ENCODE assay signal across 1 cellular context in the genomic region with DNA sequence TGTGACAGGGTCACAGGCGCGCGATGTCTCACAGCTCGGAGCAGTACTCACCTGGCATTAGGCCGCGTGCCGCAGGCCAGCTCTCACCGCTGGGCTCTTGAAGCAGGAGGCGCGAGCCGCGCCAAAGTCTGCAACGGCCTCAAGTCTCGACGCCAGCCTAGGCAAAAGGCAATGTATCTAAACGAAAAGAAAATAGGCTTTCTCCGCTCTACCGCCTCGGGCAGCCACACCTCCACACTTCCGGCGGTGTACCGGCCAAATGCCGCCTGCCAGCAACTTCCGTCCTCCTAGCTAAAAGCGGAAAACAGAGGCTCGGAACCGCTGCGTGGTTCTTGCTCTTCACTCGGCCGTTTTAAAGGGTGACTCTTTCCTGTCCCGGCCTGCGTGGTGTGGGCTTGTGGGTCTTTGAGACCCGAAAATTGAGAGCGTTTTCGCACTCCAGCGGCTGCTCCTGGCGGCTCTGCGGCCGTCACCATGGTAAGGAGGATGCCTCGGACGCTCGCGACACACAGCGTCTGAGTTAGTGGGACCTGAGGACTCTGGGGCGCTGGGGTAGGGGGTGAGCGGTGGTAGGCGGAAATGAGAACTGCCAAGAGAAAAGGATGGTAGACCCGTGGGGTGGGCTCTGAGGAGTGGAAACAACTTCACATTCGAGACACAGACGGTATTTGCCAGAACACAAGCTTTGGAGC.
TF ChIP-seq lines count a peak whose summit lies in the region.

A gene with protein sequence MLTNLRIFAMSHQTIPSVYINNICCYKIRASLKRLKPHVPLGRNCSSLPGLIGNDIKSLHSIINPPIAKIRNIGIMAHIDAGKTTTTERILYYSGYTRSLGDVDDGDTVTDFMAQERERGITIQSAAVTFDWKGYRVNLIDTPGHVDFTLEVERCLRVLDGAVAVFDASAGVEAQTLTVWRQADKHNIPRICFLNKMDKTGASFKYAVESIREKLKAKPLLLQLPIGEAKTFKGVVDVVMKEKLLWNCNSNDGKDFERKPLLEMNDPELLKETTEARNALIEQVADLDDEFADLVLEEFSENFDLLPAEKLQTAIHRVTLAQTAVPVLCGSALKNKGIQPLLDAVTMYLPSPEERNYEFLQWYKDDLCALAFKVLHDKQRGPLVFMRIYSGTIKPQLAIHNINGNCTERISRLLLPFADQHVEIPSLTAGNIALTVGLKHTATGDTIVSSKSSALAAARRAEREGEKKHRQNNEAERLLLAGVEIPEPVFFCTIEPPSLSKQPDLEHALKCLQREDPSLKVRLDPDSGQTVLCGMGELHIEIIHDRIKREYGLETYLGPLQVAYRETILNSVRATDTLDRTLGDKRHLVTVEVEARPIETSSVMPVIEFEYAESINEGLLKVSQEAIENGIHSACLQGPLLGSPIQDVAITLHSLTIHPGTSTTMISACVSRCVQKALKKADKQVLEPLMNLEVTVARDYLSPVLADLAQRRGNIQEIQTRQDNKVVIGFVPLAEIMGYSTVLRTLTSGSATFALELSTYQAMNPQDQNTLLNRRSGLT (minus strand): TSS at position 231 of the 692 bp plus-strand sequence. CDS start 3,375 bp downstream, outside the sequence.
Gene NSA2 (plus strand): TSS at position 363 of the 692 bp plus-strand sequence. CDS start 112 bp downstream, at position 475.

TF ChIP-seq in HepG2, 621 proteins besides CTCF, POLR2A, EP300 and RAD21 (continued from another document and continues in another):
- TF ChIP-seq, protein P1, sequence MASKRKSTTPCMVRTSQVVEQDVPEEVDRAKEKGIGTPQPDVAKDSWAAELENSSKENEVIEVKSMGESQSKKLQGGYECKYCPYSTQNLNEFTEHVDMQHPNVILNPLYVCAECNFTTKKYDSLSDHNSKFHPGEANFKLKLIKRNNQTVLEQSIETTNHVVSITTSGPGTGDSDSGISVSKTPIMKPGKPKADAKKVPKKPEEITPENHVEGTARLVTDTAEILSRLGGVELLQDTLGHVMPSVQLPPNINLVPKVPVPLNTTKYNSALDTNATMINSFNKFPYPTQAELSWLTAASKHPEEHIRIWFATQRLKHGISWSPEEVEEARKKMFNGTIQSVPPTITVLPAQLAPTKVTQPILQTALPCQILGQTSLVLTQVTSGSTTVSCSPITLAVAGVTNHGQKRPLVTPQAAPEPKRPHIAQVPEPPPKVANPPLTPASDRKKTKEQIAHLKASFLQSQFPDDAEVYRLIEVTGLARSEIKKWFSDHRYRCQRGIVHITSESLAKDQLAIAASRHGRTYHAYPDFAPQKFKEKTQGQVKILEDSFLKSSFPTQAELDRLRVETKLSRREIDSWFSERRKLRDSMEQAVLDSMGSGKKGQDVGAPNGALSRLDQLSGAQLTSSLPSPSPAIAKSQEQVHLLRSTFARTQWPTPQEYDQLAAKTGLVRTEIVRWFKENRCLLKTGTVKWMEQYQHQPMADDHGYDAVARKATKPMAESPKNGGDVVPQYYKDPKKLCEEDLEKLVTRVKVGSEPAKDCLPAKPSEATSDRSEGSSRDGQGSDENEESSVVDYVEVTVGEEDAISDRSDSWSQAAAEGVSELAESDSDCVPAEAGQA (IDR thresholded peaks at IDR 0.05; ENCODE audit: low read depth) = peak; percentile 84
- TF ChIP-seq, protein P1 (CRISPR knock-in tag; IDR thresholded peaks at IDR 0.05; ENCODE audit: borderline replicate concordance) = no peak
- TF ChIP-seq ZNF616 (CRISPR knock-in tag; IDR thresholded peaks at IDR 0.05; ENCODE audit: low read depth) (no peak), ZNF512 (CRISPR knock-in tag; IDR thresholded peaks at IDR 0.05) (peak; percentile 79; the same call in 1 of the 2 replicates), NR2F6 (IDR thresholded peaks at IDR 0.05) (no peak), NR2F6 (CRISPR knock-in tag; IDR thresholded peaks at IDR 0.05) (peak; percentile 33; the same call in 1 of the 2 replicates), ELF3 (CRISPR knock-in tag; IDR thresholded peaks at IDR 0.05) (peak; percentile 73), ZNF678 (CRISPR knock-in tag; IDR thresholded peaks at IDR 0.05) (peak; percentile 73; the same call in 1 of the 2 replicates), TFE3 (CRISPR knock-in tag; IDR thresholded peaks at IDR 0.05) (peak; percentile 58), GPBP1L1 (CRISPR knock-in tag; IDR thresholded peaks at IDR 0.05) (no peak), NFYC (CRISPR knock-in tag; IDR thresholded peaks at IDR 0.05) (no peak), ZNF253 (CRISPR knock-in tag; IDR thresholded peaks at IDR 0.05; ENCODE audit: borderline replicate concordance) (0 out of 2 replicates have a peak, but pooled peaks have one; percentile 71), ZBTB40 (IDR thresholded peaks at IDR 0.05) (peak; percentile 98), ZBTB40 (CRISPR knock-in tag; IDR thresholded peaks at IDR 0.05) (peak; percentile 77), TP53 (CRISPR knock-in tag; conservative IDR thresholded peaks at IDR 0.05) (0 out of 2 replicates have a peak, but pooled peaks have one; percentile 65), ZNF713 (CRISPR knock-in tag; IDR thresholded peaks at IDR 0.05) (peak; percentile 88; the same call in 1 of the 2 replicates), TOE1 (CRISPR knock-in tag; IDR thresholded peaks at IDR 0.05) (peak; percentile 79; the same call in 1 of the 2 replicates), HIC2 (CRISPR knock-in tag; IDR thresholded peaks at IDR 0.05; ENCODE audit: low read depth) (no peak), KAT8 (CRISPR knock-in tag; IDR thresholded peaks at IDR 0.05) (peak; percentile 99), SSRP1 (CRISPR knock-in tag; IDR thresholded peaks at IDR 0.05) (0 out of 2 replicates have a peak, but pooled peaks have one; percentile 53), ZNF382 (CRISPR knock-in tag; IDR thresholded peaks at IDR 0.05; ENCODE audit: borderline replicate concordance) (no peak)
- TF ChIP-seq, protein P2, sequence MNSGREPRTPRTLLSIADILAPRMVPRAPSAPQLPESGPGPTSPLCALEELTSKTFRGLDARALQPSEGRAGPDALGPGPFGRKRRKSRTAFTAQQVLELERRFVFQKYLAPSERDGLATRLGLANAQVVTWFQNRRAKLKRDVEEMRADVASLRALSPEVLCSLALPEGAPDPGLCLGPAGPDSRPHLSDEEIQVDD (CRISPR knock-in tag; IDR thresholded peaks at IDR 0.05; ENCODE audit: borderline replicate concordance) = no peak
